Comparison of ENCODE assay signal across 23 cellular contexts in genomic region chr17:51287412-51287811, GRCh38. TPM values are rescaled to one million over a fixed set of nuclear protein-coding genes. Genes with fewer than 3 reads are reported as not detected.
A peak's percentile ranks its signal among the peaks of the same experiment; 100 is the strongest.
DNase-seq lines count a peak whose midpoint lies in the region; ATAC-seq and TF ChIP-seq lines count a peak whose summit lies in the region.
"Had no signal": no experiment of that assay in that cellular context is flagged by ENCODE, and none has a peak within 500 bp of the region (broad histone marks: within the 10 kb centered on the region; RNA-seq: fewer than 3 reads in every experiment).

No MANE protein-coding gene starts in this region.

- intact Hi-C loops in CD4-positive, alpha-beta T cell (cut with DNase I, micrococcal nuclease), result no loop called here
- intact Hi-C loops in activated T-helper 2 cell treated with anti-CD3 and anti-CD28 coated beads, Interferon-gamma antibody, Interleukin-2, Interleukin-4, amounts not matched to agents 10 μg/mL and 5 μg/mL and 100 μg/mL, durations not matched to agents 14 hours and 24 hours and 36 hours (cut with micrococcal nuclease), result no loop called here
- intact Hi-C loops in left colon (cut with DNase I, micrococcal nuclease), result no loop called here

- no peak for ATAC-seq in CD4-positive, alpha-beta T cell (ENCODE audit: poor library complexity)
- no peak for ATAC-seq in GM23338
- ATAC-seq in left colon, result no peak
- ATAC-seq in left lobe of liver, result no peak
- ATAC-seq: GM12878, HepG2 had no signal

- no peaks in the 10 kb centered on the region for H3K27me3 ChIP-seq in CD4-positive, alpha-beta T cell (ENCODE audit: control insufficient read depth, insufficient read depth, low read length)
- H3K27me3 ChIP-seq in GM23338 (ENCODE audit: insufficient read depth), result no peaks in the 10 kb centered on the region
- H3K27me3 ChIP-seq: BLaER1, SJCRH30 had no signal

- no peak overlapping the region for H3K4me3 Mint-ChIP-seq in CD4-positive, alpha-beta T cell
- no peak overlapping the region for H3K4me3 Mint-ChIP-seq in GM23338
- no peak overlapping the region for H3K4me3 Mint-ChIP-seq in activated T-helper 2 cell treated with anti-CD3 and anti-CD28 coated beads, Interferon-gamma antibody, Interleukin-2, Interleukin-4, amounts not matched to agents 10 μg/mL and 5 μg/mL and 100 μg/mL, durations not matched to agents 14 hours and 24 hours and 36 hours (ENCODE audit: low read depth)
- H3K4me3 Mint-ChIP-seq: CD4-positive, alpha-beta memory T cell had no signal

- no peak for DNase-seq in CD4-positive, alpha-beta T cell
- DNase-seq in GM23338 (ENCODE audit: low spot score) (no peak), putamen (ENCODE audit: low spot score) (peak; percentile 63), left colon (no peak), left lobe of liver (ENCODE audit: low spot score) (no peak), NCI-H345 treated with DMSO at 0.1 percent for 48 hours (lab: John Stamatoyannopoulos, UW; ENCODE audit: unreplicated experiment) (no peak)
- DNase-seq in activated T-helper 2 cell treated with anti-CD3 and anti-CD28 coated beads, Interferon-gamma antibody, Interleukin-2, Interleukin-4, amounts not matched to agents 10 μg/mL and 5 μg/mL and 100 μg/mL, durations not matched to agents 14 hours and 24 hours and 36 hours (ENCODE audit: low spot score), result no peak
- DNase-seq: Caco-2; CD4-positive, alpha-beta memory T cell; DND-41; H7; KBM-7; NCI-H1092 treated with DMSO at 0.1 percent for 48 hours; NCI-H1436 treated with DMSO at 0.1 percent for 48 hours; NCI-H1930; NCI-H2227 treated with DMSO at 0.1 percent for 48 hours; NCI-H524; NCI-H774; NK-92 treated with Interleukin-12 subunit alpha and Interleukin-12 subunit beta, amount 100 ng/mL, for 24 hours; SJCRH30 had no signal

- no peak for TF ChIP-seq CTCF in CD4-positive, alpha-beta T cell (IDR thresholded peaks at IDR 0.05)
- no peak for TF ChIP-seq CTCF in GM23338 (conservative IDR thresholded peaks at IDR 0.05; ENCODE audit: low read depth in 2 of 2)

- H3K27me3 Mint-ChIP-seq in CD4-positive, alpha-beta T cell, result no peaks in the 10 kb centered on the region
- H3K27me3 Mint-ChIP-seq in GM23338 (ENCODE audit: insufficient read depth, low read depth, poor library complexity), result no peaks in the 10 kb centered on the region
- H3K27me3 Mint-ChIP-seq in activated T-helper 2 cell treated with anti-CD3 and anti-CD28 coated beads, Interferon-gamma antibody, Interleukin-2, Interleukin-4, amounts not matched to agents 10 μg/mL and 5 μg/mL and 100 μg/mL, durations not matched to agents 14 hours and 24 hours and 36 hours (ENCODE audit: low read depth), result no peaks in the 10 kb centered on the region
- H3K27me3 Mint-ChIP-seq: CD4-positive, alpha-beta memory T cell had no signal

- peaks cover 7% of the 10 kb centered on the region for H4K20me1 ChIP-seq in GM23338 (replicated peaks; ENCODE audit: insufficient read depth)

- POLR2A ChIA-PET in CD4-positive, alpha-beta T cell (lab: Charles Lee), result no interaction called here

- H3F3A ChIP-seq in GM23338 (replicated peaks; ENCODE audit: low read depth), result no peaks in the 10 kb centered on the region

- H3K36me3 ChIP-seq in GM23338 (ENCODE audit: insufficient read depth), result peaks cover 53% of the 10 kb centered on the region

- H3K4me1 ChIP-seq in GM23338 (ENCODE audit: insufficient read depth), result peaks cover 9% of the 10 kb centered on the region; the same call in 1 of the 2 replicates
- H3K4me1 ChIP-seq: BLaER1, Caco-2, SJCRH30 had no signal

- no peaks in the 10 kb centered on the region for H3K9me2 ChIP-seq in GM23338 (ENCODE audit: insufficient read depth)

- peaks cover 6% of the 10 kb centered on the region; the same call in 1 of the 2 replicates for H3K79me2 ChIP-seq in GM23338 (replicated peaks; ENCODE audit: insufficient read depth)

- peaks cover 93% of the 10 kb centered on the region for H3K36me3 Mint-ChIP-seq in CD4-positive, alpha-beta T cell (ENCODE audit: low read depth)
- peaks cover 76% of the 10 kb centered on the region for H3K36me3 Mint-ChIP-seq in GM23338 (ENCODE audit: low read depth)
- peaks cover 75% of the 10 kb centered on the region for H3K36me3 Mint-ChIP-seq in activated T-helper 2 cell treated with anti-CD3 and anti-CD28 coated beads, Interferon-gamma antibody, Interleukin-2, Interleukin-4, amounts not matched to agents 10 μg/mL and 5 μg/mL and 100 μg/mL, durations not matched to agents 14 hours and 24 hours and 36 hours (ENCODE audit: low read depth)

- H2AFZ ChIP-seq in GM23338, result no peak overlapping the region

- peaks cover 5% of the 10 kb centered on the region for H3K4me1 Mint-ChIP-seq in CD4-positive, alpha-beta T cell (ENCODE audit: low read depth)
- peaks cover 6% of the 10 kb centered on the region for H3K4me1 Mint-ChIP-seq in GM23338
- H3K4me1 Mint-ChIP-seq in activated T-helper 2 cell treated with anti-CD3 and anti-CD28 coated beads, Interferon-gamma antibody, Interleukin-2, Interleukin-4, amounts not matched to agents 10 μg/mL and 5 μg/mL and 100 μg/mL, durations not matched to agents 14 hours and 24 hours and 36 hours (ENCODE audit: low read depth), result peaks cover 8% of the 10 kb centered on the region

- no peaks in the 10 kb centered on the region for H3K9me3 Mint-ChIP-seq in CD4-positive, alpha-beta T cell
- H3K9me3 Mint-ChIP-seq in GM23338, result no peaks in the 10 kb centered on the region
- no peaks in the 10 kb centered on the region for H3K9me3 Mint-ChIP-seq in activated T-helper 2 cell treated with anti-CD3 and anti-CD28 coated beads, Interferon-gamma antibody, Interleukin-2, Interleukin-4, amounts not matched to agents 10 μg/mL and 5 μg/mL and 100 μg/mL, durations not matched to agents 14 hours and 24 hours and 36 hours
- H3K9me3 Mint-ChIP-seq: CD4-positive, alpha-beta memory T cell had no signal

- H3K27ac Mint-ChIP-seq in CD4-positive, alpha-beta T cell, result peak overlapping the region; percentile 13
- peak overlapping the region; percentile 12; the same call in 1 of the 2 replicates for H3K27ac Mint-ChIP-seq in GM23338
- H3K27ac Mint-ChIP-seq in activated T-helper 2 cell treated with anti-CD3 and anti-CD28 coated beads, Interferon-gamma antibody, Interleukin-2, Interleukin-4, amounts not matched to agents 10 μg/mL and 5 μg/mL and 100 μg/mL, durations not matched to agents 14 hours and 24 hours and 36 hours, result peak overlapping the region; percentile 26

- no peak overlapping the region for H3K27ac ChIP-seq in CD4-positive, alpha-beta T cell (ENCODE audit: low read depth, low read length)
- H3K27ac ChIP-seq in GM23338 (ENCODE audit: low read depth), result peak overlapping the region; percentile 34
- H3K27ac ChIP-seq: BLaER1, SJCRH30 had no signal

- no peak overlapping the region for H3K4me3 ChIP-seq in GM23338
- H3K4me3 ChIP-seq: BLaER1, GM12878, SJCRH30 had no signal

- no peak overlapping the region for H3K4me2 ChIP-seq in GM23338
- H3K4me2 ChIP-seq: BLaER1 had no signal

- CTCF ChIA-PET in CD4-positive, alpha-beta T cell (lab: Charles Lee), result no interaction called here

- H3K9me3 ChIP-seq in CD4-positive, alpha-beta T cell (ENCODE audit: control insufficient read depth, low read length), result no peaks in the 10 kb centered on the region
- H3K9me3 ChIP-seq: BLaER1, Caco-2, SJCRH30 had no signal

TF ChIP-seq in GM23338, 12 proteins besides CTCF, POLR2A, EP300 and RAD21 (continues in another document):
- TF ChIP-seq NANOG (IDR thresholded peaks at IDR 0.05; ENCODE audit: borderline replicate concordance) (no peak), EZH2phosphoT487 (IDR thresholded peaks at IDR 0.05; ENCODE audit: unreplicated experiment) (no peak), CREB1 (CRISPR knock-in tag; IDR thresholded peaks at IDR 0.05; ENCODE audit: low read depth) (no peak)

RNA-seq across cellular contexts. Expression of gene UTP18, which starts 27.1 kb away (rescaled TPM):
- 10 to 100 TPM; 48.5 to 49.8 TPM for total RNA-seq in CD4-positive, alpha-beta T cell
- total RNA-seq in GM23338 (2014; rRNA removed; shearing (Covaris generic)), result 79.4 and 92.8 TPM in 2 replicates
- polyA plus RNA-seq in GM23338 (2016; fragmentation: Nextera tagmentation; extraction: Ambion mirVana), result 86.8 and 87.9 TPM in 2 replicates
- total RNA-seq in activated T-helper 2 cell treated with anti-CD3 and anti-CD28 coated beads, Interferon-gamma antibody, Interleukin-2, Interleukin-4, amounts not matched to agents 10 μg/mL and 5 μg/mL and 100 μg/mL, durations not matched to agents 14 hours and 24 hours and 36 hours, result 75.7 and 78.7 TPM in 2 replicates
- 10 to 100 TPM; 15.8 to 19.8 TPM for total RNA-seq in left colon
- total RNA-seq in left lobe of liver, result 10.0 TPM

RNA-seq across cellular contexts. Expression of gene MBTD1, which starts 27.6 kb away (rescaled TPM):
- total RNA-seq in CD4-positive, alpha-beta T cell, result 10 to 100 TPM; 23.0 TPM
- 62.0 and 63.9 TPM in 2 replicates for total RNA-seq in GM23338 (2014; rRNA removed; shearing (Covaris generic))
- polyA plus RNA-seq in GM23338 (2016; fragmentation: Nextera tagmentation; extraction: Ambion mirVana), result 17.4 and 19.1 TPM in 2 replicates
- total RNA-seq in activated T-helper 2 cell treated with anti-CD3 and anti-CD28 coated beads, Interferon-gamma antibody, Interleukin-2, Interleukin-4, amounts not matched to agents 10 μg/mL and 5 μg/mL and 100 μg/mL, durations not matched to agents 14 hours and 24 hours and 36 hours, result 11.3 and 11.5 TPM in 2 replicates
- total RNA-seq in left colon (10 to 100 TPM; 13.1 to 14.8 TPM), left lobe of liver (9.5 TPM)
